Comparison of ENCODE assay signal across 8 cellular contexts in genomic region chr1:186722711-186723309, GRCh38. TPM values are rescaled to one million over a fixed set of nuclear protein-coding genes. Genes with fewer than 3 reads are reported as not detected.
A peak's percentile ranks its signal among the peaks of the same experiment; 100 is the strongest.
DNase-seq lines count a peak whose midpoint lies in the region; ATAC-seq and TF ChIP-seq lines count a peak whose summit lies in the region.

No MANE protein-coding gene starts in this region.

- no peaks in the 10 kb centered on the region for H4K20me1 ChIP-seq in osteoblast (ENCODE audit: insufficient read depth, low read length)

- no peaks in the 10 kb centered on the region for H3K36me3 ChIP-seq in osteoblast (ENCODE audit: insufficient read depth, low read length)

- WGBS in right cardiac atrium: 53% methylated on average over 3 of the region's 3 CpGs

- H3K9me3 ChIP-seq in osteoblast (ENCODE audit: low read depth, low read length): no peaks in the 10 kb centered on the region
- no peaks in the 10 kb centered on the region for H3K9me3 ChIP-seq in right cardiac atrium (ENCODE audit: control insufficient read depth, low read length)

- peak; percentile 31 for DNase-seq in stimulated activated CD4-positive, alpha-beta T cell treated with anti-CD3 and anti-CD28 coated beads, Interleukin-15, amount 100 ng/mL, for 24 hours
- DNase-seq in stimulated activated CD4-positive, alpha-beta T cell treated with anti-CD3 and anti-CD28 coated beads, Interleukin-2, amount 100 ng/mL, for 48 hours: no peak
- DNase-seq in NCI-H460 (ENCODE audit: extremely low read depth, low read depth) (peak; percentile 68), choroid plexus epithelial cell (ENCODE audit: low read depth) (peak; percentile 79), osteoblast (ENCODE audit: insufficient read length, low spot score, missing footprints) (no peak), right cardiac atrium (no peak), NCI-H2196 (lab: John Stamatoyannopoulos, UW; ENCODE audit: unreplicated experiment) (no peak)

- H3K4me1 ChIP-seq in osteoblast (ENCODE audit: insufficient read depth, low read length): no peaks in the 10 kb centered on the region
- H3K4me1 ChIP-seq in right cardiac atrium (ENCODE audit: control insufficient read depth, insufficient read depth, low read length): no peaks in the 10 kb centered on the region

- H2AFZ ChIP-seq in osteoblast (ENCODE audit: low read length): no peak overlapping the region

- intact Hi-C loops in right cardiac atrium (cut with DNase I): no loop called here

- peak; percentile 70 for TF ChIP-seq CTCF in choroid plexus epithelial cell (conservative IDR thresholded peaks at IDR 0.05; ENCODE audit: low read depth, low read length)
- peak; percentile 79 for TF ChIP-seq CTCF in osteoblast (IDR thresholded peaks at IDR 0.05; ENCODE audit: extremely low read depth, low read depth, low read length)

- no peak overlapping the region for H3K4me2 ChIP-seq in osteoblast (ENCODE audit: insufficient read depth, low read length)

- H3K27me3 ChIP-seq in osteoblast (ENCODE audit: insufficient read depth, low read length): no peaks in the 10 kb centered on the region
- no peaks in the 10 kb centered on the region for H3K27me3 ChIP-seq in right cardiac atrium (ENCODE audit: control insufficient read depth, insufficient read depth)

- H3K4me3 ChIP-seq in choroid plexus epithelial cell (ENCODE audit: low read depth, low read length): no peak overlapping the region
- no peak overlapping the region for H3K4me3 ChIP-seq in osteoblast (ENCODE audit: insufficient read depth, low read length)
- H3K4me3 ChIP-seq in right cardiac atrium (ENCODE audit: low read length): no peak overlapping the region

- no peaks in the 10 kb centered on the region for H3K79me2 ChIP-seq in osteoblast (ENCODE audit: insufficient read depth, low read length)

- no peak overlapping the region for H3K27ac ChIP-seq in osteoblast (ENCODE audit: low read depth, low read length)
- no peak overlapping the region for H3K27ac ChIP-seq in right cardiac atrium (ENCODE audit: low read length)

- peak; percentile 72 for ATAC-seq in HG02571 (IDR thresholded peaks at IDR 0.05; ENCODE audit: unreplicated experiment)
- ATAC-seq in right cardiac atrium: no peak

RNA-seq across cellular contexts. Expression of gene PTGS2, which starts 42.6 kb away (rescaled TPM):
- 2.4 and 3.7 TPM in 2 replicates for total RNA-seq in NCI-H460 (2014; rRNA removed; shearing (Covaris generic))
- polyA plus RNA-seq in NCI-H460 (2014; cell fraction: nucleus; rRNA removed): 0.58 and 2.0 TPM in 2 replicates
- total RNA-seq in osteoblast (3.3 and 3.8 TPM in 2 replicates), right cardiac atrium (1 to 10 TPM; 2.6 to 8.4 (median 6.5) TPM)
- polyA plus RNA-seq in right cardiac atrium: 2.3 TPM

Comparison
In these comparisons a context has a peak if more than half of its experiments do, and no peak if none do; other contexts are left out.
1. DNase-seq: peak in stimulated activated CD4-positive, alpha-beta T cell treated with anti-CD3 and anti-CD28 coated beads, Interleukin-15, amount 100 ng/mL, for 24 hours (single experiment), NCI-H460 (single experiment) and choroid plexus epithelial cell (single experiment); none in stimulated activated CD4-positive, alpha-beta T cell treated with anti-CD3 and anti-CD28 coated beads, Interleukin-2, amount 100 ng/mL, for 48 hours (0 of 2), osteoblast (single experiment), right cardiac atrium (0 of 3) and NCI-H2196 (single experiment).